8 cellular contexts compared by ENCODE assay signal in the genomic region with DNA sequence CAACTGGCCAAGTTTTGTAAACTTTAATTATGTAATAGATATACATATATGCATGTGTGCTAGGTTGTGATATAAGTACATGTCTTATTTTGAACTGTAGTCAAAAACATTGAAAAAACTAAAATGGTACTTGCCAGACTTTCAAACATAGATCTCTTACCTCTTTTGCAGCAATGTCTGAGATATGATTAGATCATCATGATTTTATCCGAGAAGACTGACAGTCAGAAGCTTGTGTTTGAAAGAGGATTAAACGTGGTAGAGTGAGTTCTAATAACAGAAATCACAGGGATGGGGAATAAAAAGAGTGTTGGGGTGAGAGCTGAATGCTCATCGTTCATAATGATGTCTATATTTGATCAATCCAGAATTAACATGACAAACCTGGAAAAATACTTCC. TPM values are rescaled to one million over a fixed set of nuclear protein-coding genes. Genes with fewer than 3 reads are reported as not detected.
"Had no signal": no experiment of that assay in that cellular context is flagged by ENCODE, and none has a peak within 500 bp of the region (broad histone marks: within the 10 kb centered on the region; RNA-seq: fewer than 3 reads in every experiment).

No MANE protein-coding gene starts in this region.

- FAIRE-seq: H1, H54, HTR-8/SVneo had no signal

- H3K4me3 ChIP-seq: GM23338 had no signal

- H3K4me1 Mint-ChIP-seq: GM23338, H9 had no signal

- H3K27ac Mint-ChIP-seq: GM23338, H9 had no signal

- H3K4me2 ChIP-seq: GM23338 had no signal

- H2AFZ ChIP-seq: GM23338 had no signal

- ATAC-seq: GM23338 had no signal

- H3K4me3 Mint-ChIP-seq: GM23338, H9 had no signal

- DNase-seq: H9, HCEC 1CT, IMR-90 had no signal

RNA-seq across cellular contexts. Expression of a gene that starts 18.2 kb away (rescaled TPM):
- total RNA-seq: HT-29, IMR-90 had no signal
- polyA plus RNA-seq: IMR-90 had no signal

RNA-seq across cellular contexts. Expression of a gene that starts 33.6 kb away (rescaled TPM):
- total RNA-seq: HT-29 had no signal
